In the genomic region with DNA sequence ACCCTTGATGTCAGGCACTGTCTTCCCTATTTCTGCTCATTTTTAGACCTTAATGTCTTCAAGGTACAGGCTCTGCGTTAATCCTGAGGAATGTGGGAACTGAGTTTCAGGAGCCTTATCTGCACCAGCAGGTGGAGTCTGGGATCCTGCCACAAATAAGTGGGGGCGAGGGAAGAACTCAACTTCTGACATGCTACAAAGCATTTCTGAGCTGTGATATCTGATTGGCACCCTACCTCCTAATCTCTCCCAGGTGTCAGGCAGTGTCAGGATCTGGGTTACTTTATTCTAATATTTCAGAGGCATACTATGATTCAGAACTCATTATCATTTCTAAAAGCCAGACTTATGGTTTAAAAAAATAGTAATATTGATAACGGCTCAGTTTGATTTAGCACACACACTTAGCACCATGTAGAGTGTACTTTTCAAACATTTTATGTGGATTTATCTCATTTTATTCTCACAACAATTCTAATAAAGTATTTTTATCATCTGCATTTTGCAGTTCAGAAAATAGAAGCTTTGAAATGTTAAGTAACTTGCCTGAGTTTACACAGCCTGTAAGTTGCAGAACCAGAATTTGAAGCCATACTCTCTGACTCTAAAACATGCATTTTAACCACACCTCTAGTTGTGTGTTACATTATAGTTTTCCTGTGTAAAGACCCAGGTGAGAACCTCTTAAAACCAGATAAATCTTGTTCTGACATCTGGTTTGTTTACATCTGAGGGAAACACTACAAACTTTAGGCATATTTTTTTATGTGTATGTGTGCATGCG, we compare ENCODE assay signal across 22 cellular contexts.
DNase-seq lines count a peak whose midpoint lies in the region; ATAC-seq, FAIRE-seq and TF ChIP-seq lines count a peak whose summit lies in the region.
"Had no signal": no experiment of that assay in that cellular context is flagged by ENCODE, and none has a peak within 500 bp of the region (broad histone marks: within the 10 kb centered on the region; RNA-seq: fewer than 3 reads in every experiment).

No MANE protein-coding gene starts in this region.

- no peak overlapping the region for H3K4me2 ChIP-seq in HepG2 (ENCODE audit: low read depth, low read length)

- no peak overlapping the region for H2AFZ ChIP-seq in HepG2 (ENCODE audit: low read length)

- H3K27me3 ChIP-seq in HepG2 (ENCODE audit: control insufficient read depth in 1 of 2, insufficient read depth in 2 of 2, low read length in 2 of 2) (no peaks in the 10 kb centered on the region), right lobe of liver (no peaks in the 10 kb centered on the region), brain microvascular endothelial cell (replicated peaks) (no peaks in the 10 kb centered on the region), uterus (no peaks in the 10 kb centered on the region)
- H3K27me3 ChIP-seq: upper lobe of left lung had no signal

- H3K27ac ChIP-seq in HepG2 (ENCODE audit: extremely low read length, insufficient read depth, low read length) = no peak overlapping the region
- no peak overlapping the region for H3K27ac ChIP-seq in right lobe of liver
- H3K27ac ChIP-seq in brain microvascular endothelial cell = no peak overlapping the region
- H3K27ac ChIP-seq in uterus = no peak overlapping the region
- H3K27ac ChIP-seq: pancreas, upper lobe of left lung had no signal

- no peak for DNase-seq in HepG2 (ENCODE audit: low spot score)
- DNase-seq in right lobe of liver = no peak
- DNase-seq in brain microvascular endothelial cell = no peak
- DNase-seq in kidney glomerular epithelial cell (lab: John Stamatoyannopoulos, UW) = peak; percentile 12
- DNase-seq in NOMO-1 treated with dmso at 0.1 percent for 144 hours (lab: John Stamatoyannopoulos, UW; ENCODE audit: unreplicated experiment) = no peak
- no peak for DNase-seq in GM12891 (ENCODE audit: insufficient read length, low spot score)
- DNase-seq in uterus = no peak
- DNase-seq: activated naive CD8-positive, alpha-beta T cell treated with anti-CD3 and anti-CD28 coated beads, Interleukin-2, amount 10 ng/mL, durations not matched to agents 7 days and 5 days; activated T-cell treated with anti-CD3 and anti-CD28 coated beads, Interleukin-2, amount 50 U/mL, for 4 hours; central memory CD4-positive, alpha-beta T cell; effector CD8-positive, alpha-beta T cell; HCEC 1CT; immature natural killer cell; MM.1S; NCI-H2081 treated with DMSO at 0.1 percent for 48 hours; NCI-H774; pancreas; stimulated activated naive B cell treated with anti-CD40 and anti-IgM and Interleukin-4, amounts not matched to agents 10 μg/mL and 1 μg/mL and 100 μg/mL, for 72 hours; T-helper 2 cell; upper lobe of left lung had no signal

- no peak overlapping the region for H3K9ac ChIP-seq in HepG2 (ENCODE audit: insufficient read depth, low read depth, low read length)

- no peak for TF ChIP-seq RAD21 in HepG2 (CRISPR knock-in tag; IDR thresholded peaks at IDR 0.05)

- TF ChIP-seq CTCF in HepG2 (CRISPR knock-in tag; IDR thresholded peaks at IDR 0.05) = 0 out of 2 replicates have a peak, but pooled peaks have one; percentile 3
- TF ChIP-seq CTCF in right lobe of liver (IDR thresholded peaks at IDR 0.05) = no peak
- TF ChIP-seq CTCF in brain microvascular endothelial cell (IDR thresholded peaks at IDR 0.05; ENCODE audit: low read depth, low read length, missing control alignments) = peak; percentile 1
- TF ChIP-seq CTCF in uterus (IDR thresholded peaks at IDR 0.05) = no peak

- in situ Hi-C loops in HepG2 (cut with HindIII; ENCODE audit: extremely low pct_ligation_motif_present, low pct_unique_long_range_greater_than_20kb) = no loop called here
- in situ Hi-C loops in brain microvascular endothelial cell (cut with HindIII; ENCODE audit: low pct_ligation_motif_present, low sequenced_read_pairs) = no loop called here

- H3K36me3 ChIP-seq in HepG2 (replicated peaks in 1 of 2; ENCODE audit: control insufficient read depth in 1 of 2, insufficient read depth in 2 of 2, low read length in 2 of 2) (no peaks in the 10 kb centered on the region), right lobe of liver (no peaks in the 10 kb centered on the region), brain microvascular endothelial cell (replicated peaks) (no peaks in the 10 kb centered on the region), uterus (no peaks in the 10 kb centered on the region)
- H3K36me3 ChIP-seq: pancreas, upper lobe of left lung had no signal

- BruUV-seq in HepG2 (replicated peaks; lab: Mats Ljungman, UMichigan) = no TSS peak

- H3K4me1 ChIP-seq in HepG2 (ENCODE audit: insufficient read depth, low read length) = no peaks in the 10 kb centered on the region
- H3K4me1 ChIP-seq in right lobe of liver = peaks cover 0 to 4% (median 0%) of the 10 kb centered on the region in 4 donors
- H3K4me1 ChIP-seq in uterus = no peaks in the 10 kb centered on the region

- no peak for TF ChIP-seq EP300 in HepG2 (IDR thresholded peaks at IDR 0.05; ENCODE audit: low read depth in 2 of 2, low read length in 2 of 2)
- TF ChIP-seq EP300 in HepG2 (CRISPR knock-in tag; IDR thresholded peaks at IDR 0.05; ENCODE audit: borderline replicate concordance) = no peak

- 21% methylated on average over 4 of the region's 4 CpGs for WGBS in HepG2 (ENCODE audit: low lambda C conversion rate)
- WGBS in right lobe of liver (ENCODE audit: insufficient coverage, low coverage, low lambda C conversion rate, missing lambda C conversion rate) = 37% methylated on average over 4 of the region's 4 CpGs

- CTCF ChIA-PET in HepG2 (lab: Yijun Ruan, JAX; ENCODE audit: low intra/inter-chr PET ratio, low total read pairs) = no interaction called here

- FAIRE-seq in HepG2 (lab: Jason Lieb, UNC) = no peak
- no peak for FAIRE-seq in GM12891 (lab: Jason Lieb, UNC)
- FAIRE-seq: GM12892, pancreas had no signal

- no peaks in the 10 kb centered on the region for H3K9me3 ChIP-seq in HepG2 (ENCODE audit: low read length)
- H3K9me3 ChIP-seq in right lobe of liver = no peaks in the 10 kb centered on the region
- H3K9me3 ChIP-seq in uterus = no peaks in the 10 kb centered on the region
- H3K9me3 ChIP-seq: pancreas, upper lobe of left lung had no signal

- intact Hi-C loops in HepG2 (cut with micrococcal nuclease; ENCODE audit: unreplicated experiment) (no loop called here), right lobe of liver (cut with DNase I) (no loop called here), uterus (cut with DNase I; ENCODE audit: low total_unique reads) (no loop called here)

- peak; percentile 35; the same call in 2 of the 3 replicates for ATAC-seq in HepG2
- no peak for ATAC-seq in right lobe of liver
- no peak for ATAC-seq in esophagus mucosa
- ATAC-seq: activated T-cell treated with anti-CD3 and anti-CD28 coated beads, Interleukin-2, amount 50 U/mL, for 4 hours had no signal

- no peaks in the 10 kb centered on the region for H4K20me1 ChIP-seq in HepG2 (ENCODE audit: insufficient read depth, low read length)

- no peak overlapping the region for H3K4me3 ChIP-seq in HepG2 (replicated peaks in 1 of 3; ENCODE audit: insufficient read depth in 1 of 3, low read depth in 2 of 3, low read length in 3 of 3)
- no peak overlapping the region for H3K4me3 ChIP-seq in right lobe of liver
- H3K4me3 ChIP-seq in brain microvascular endothelial cell (ENCODE audit: low read depth, low read length) = no peak overlapping the region
- H3K4me3 ChIP-seq in uterus = no peak overlapping the region
- H3K4me3 ChIP-seq: pancreas, upper lobe of left lung had no signal

- H3K79me2 ChIP-seq in HepG2 (ENCODE audit: insufficient read depth, low read length) = no peaks in the 10 kb centered on the region

- no peak for TF ChIP-seq POLR2A in HepG2 (IDR thresholded peaks at IDR 0.05; ENCODE audit: insufficient read depth in 1 of 2, low read depth in 2 of 2, low read length in 2 of 2)
- no peak for TF ChIP-seq POLR2A in right lobe of liver (IDR thresholded peaks at IDR 0.05)
- no peak for TF ChIP-seq POLR2A in GM12891 (IDR thresholded peaks at IDR 0.05; ENCODE audit: low read depth, low read length)
- TF ChIP-seq POLR2A in uterus (IDR thresholded peaks at IDR 0.05) = no peak

- POLR2A ChIA-PET in HepG2 (lab: Yijun Ruan, JAX) = no interaction called here

TF ChIP-seq in HepG2, 621 proteins besides CTCF, POLR2A, EP300 and RAD21 (continues in another document):
- TF ChIP-seq, protein P1, sequence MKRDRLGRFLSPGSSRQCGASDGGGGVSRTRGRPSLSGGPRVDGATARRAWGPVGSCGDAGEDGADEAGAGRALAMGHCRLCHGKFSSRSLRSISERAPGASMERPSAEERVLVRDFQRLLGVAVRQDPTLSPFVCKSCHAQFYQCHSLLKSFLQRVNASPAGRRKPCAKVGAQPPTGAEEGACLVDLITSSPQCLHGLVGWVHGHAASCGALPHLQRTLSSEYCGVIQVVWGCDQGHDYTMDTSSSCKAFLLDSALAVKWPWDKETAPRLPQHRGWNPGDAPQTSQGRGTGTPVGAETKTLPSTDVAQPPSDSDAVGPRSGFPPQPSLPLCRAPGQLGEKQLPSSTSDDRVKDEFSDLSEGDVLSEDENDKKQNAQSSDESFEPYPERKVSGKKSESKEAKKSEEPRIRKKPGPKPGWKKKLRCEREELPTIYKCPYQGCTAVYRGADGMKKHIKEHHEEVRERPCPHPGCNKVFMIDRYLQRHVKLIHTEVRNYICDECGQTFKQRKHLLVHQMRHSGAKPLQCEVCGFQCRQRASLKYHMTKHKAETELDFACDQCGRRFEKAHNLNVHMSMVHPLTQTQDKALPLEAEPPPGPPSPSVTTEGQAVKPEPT (CRISPR knock-in tag; IDR thresholded peaks at IDR 0.05; ENCODE audit: low read depth) = no peak
- TF ChIP-seq DNMT1 (CRISPR knock-in tag; IDR thresholded peaks at IDR 0.05) = no peak
- no peak for TF ChIP-seq AGO1 (IDR thresholded peaks at IDR 0.05; ENCODE audit: low read depth, low read length, poor library complexity, severe bottlenecking)

TF ChIP-seq in GM12891, 5 proteins besides CTCF, POLR2A, EP300 and RAD21:
- TF ChIP-seq POLR2AphosphoS5 (IDR thresholded peaks at IDR 0.05; ENCODE audit: low read depth, low read length) (no peak), TAF1 (IDR thresholded peaks at IDR 0.05; ENCODE audit: low read depth, low read length) (no peak), POU2F2 (IDR thresholded peaks at IDR 0.05; ENCODE audit: low read depth, low read length) (no peak), PAX5 (IDR thresholded peaks at IDR 0.05; ENCODE audit: insufficient read depth, low read length, severe bottlenecking) (no peak), SPI1 (IDR thresholded peaks at IDR 0.05; ENCODE audit: low read depth, low read length) (no peak)

Comparison
In these comparisons a context has a peak if more than half of its experiments do, and no peak if none do; other contexts are left out.
1. CTCF ChIP-seq: peak in HepG2 (single experiment) and brain microvascular endothelial cell (single experiment); none in right lobe of liver (0 of 4) and uterus (0 of 4).